8 cellular contexts compared by ENCODE assay signal in genomic region chr5:138068742-138069375, GRCh38. TPM values are rescaled to one million over a fixed set of nuclear protein-coding genes. Genes with fewer than 3 reads are reported as not detected.
DNase-seq lines count a peak whose midpoint lies in the region; ATAC-seq and TF ChIP-seq lines count a peak whose summit lies in the region.

No MANE protein-coding gene starts in this region.

- no peak for ATAC-seq in HG03045 (IDR thresholded peaks at IDR 0.05; ENCODE audit: unreplicated experiment)

- no peaks in the 10 kb centered on the region for H3K4me1 ChIP-seq in parathyroid adenoma
- no peaks in the 10 kb centered on the region for H3K4me1 ChIP-seq in transverse colon

- H3K9me3 ChIP-seq in parathyroid adenoma (ENCODE audit: control insufficient read depth, low read length) (no peaks in the 10 kb centered on the region), transverse colon (no peaks in the 10 kb centered on the region)

- H3K4me2 ChIP-seq in parathyroid adenoma (ENCODE audit: low read length), result no peak overlapping the region

- no peak for TF ChIP-seq POLR2A in transverse colon (IDR thresholded peaks at IDR 0.05)

- TF ChIP-seq EP300 in transverse colon (IDR thresholded peaks at IDR 0.05; ENCODE audit: low read depth), result no peak

- H3K27me3 ChIP-seq in parathyroid adenoma (ENCODE audit: control insufficient read depth, insufficient read depth, low read length) (no peaks in the 10 kb centered on the region), transverse colon (no peaks in the 10 kb centered on the region)

- H3K36me3 ChIP-seq in parathyroid adenoma (ENCODE audit: control insufficient read depth, insufficient read depth, low read length) (no peaks in the 10 kb centered on the region), transverse colon (no peaks in the 10 kb centered on the region)

- in situ Hi-C loops in SK-MEL-5 (cut with HindIII; ENCODE audit: low pct_unique_long_range_greater_than_20kb, low sequenced_read_pairs), result no loop called here
- in situ Hi-C loops in transverse colon (cut with MboI; ENCODE audit: low pct_ligation_motif_present in 1 of 4, low pct_unique_long_range_greater_than_20kb in 1 of 4, low sequenced_read_pairs in 3 of 4), result loop anchor here in 1 of 4 donors (25.0 kb wide), 1 partner anchor 282 kb away; no protein-coding TSS in a partner anchor

- WGBS in transverse colon (ENCODE audit: low coverage in 1 of 2), 2 donors, result 12 to 17% methylated on average over 2 to 6 of the region's 6 CpGs

- DNase-seq in GM04503 (ENCODE audit: low read depth) (peak; percentile 22), LHCN-M2 (ENCODE audit: low read depth) (peak; percentile 65), SK-MEL-5 (ENCODE audit: low read depth, low spot score) (peak; percentile 89), foreskin melanocyte (peak; percentile 70), transverse colon (peak; percentile 83)
- DNase-seq in activated effector memory CD4-positive, alpha-beta T cell treated with Interleukin-2 at 50 U/mL for 16 hours, result peak; percentile 50

- H3K79me2 ChIP-seq in parathyroid adenoma, result no peaks in the 10 kb centered on the region

- intact Hi-C loops in transverse colon (cut with DNase I; ENCODE audit: low total_unique reads), result no loop called here

- H3K4me3 ChIP-seq in parathyroid adenoma (ENCODE audit: low read depth, low read length) (no peak overlapping the region), transverse colon (no peak overlapping the region)

- H3K27ac ChIP-seq in parathyroid adenoma (no peak overlapping the region), transverse colon (no peak overlapping the region)

- peak overlapping the region; percentile 51 for H2AFZ ChIP-seq in parathyroid adenoma

- no peak overlapping the region for H3K9ac ChIP-seq in parathyroid adenoma

- TF ChIP-seq CTCF in parathyroid adenoma (IDR thresholded peaks at IDR 0.05), result peak; percentile 89
- TF ChIP-seq CTCF in transverse colon (IDR thresholded peaks at IDR 0.05), result peak; percentile 64 to 79 (median 73)

RNA-seq across cellular contexts. Expression of gene WNT8A, which starts 15.0 kb away (rescaled TPM):
- not detected in 2 replicates for total RNA-seq in LHCN-M2 (2014; rRNA removed)
- polyA plus RNA-seq in LHCN-M2 (2012), result not detected
- total RNA-seq in SK-MEL-5 (2014; rRNA removed; shearing (Covaris generic)), result not detected in 2 replicates
- polyA plus RNA-seq in SK-MEL-5 (2015; cell fraction: cytosol; rRNA removed), result not detected in 2 replicates
- polyA plus RNA-seq in SK-MEL-5 (2015; cell fraction: nucleus; rRNA removed), result not detected in 2 replicates
- not detected for total RNA-seq in transverse colon

RNA-seq across cellular contexts. Expression of gene FAM13B, which starts 36.0 kb away (rescaled TPM):
- 11.5 and 20.8 TPM in 2 replicates for total RNA-seq in LHCN-M2 (2014; rRNA removed)
- polyA plus RNA-seq in LHCN-M2 (2012), result 9.8 TPM
- 22.7 and 27.3 TPM in 2 replicates for total RNA-seq in SK-MEL-5 (2014; rRNA removed; shearing (Covaris generic))
- polyA plus RNA-seq in SK-MEL-5 (2015; cell fraction: cytosol; rRNA removed), result 18.7 and 33.0 TPM in 2 replicates
- polyA plus RNA-seq in SK-MEL-5 (2015; cell fraction: nucleus; rRNA removed), result 63.9 and 68.0 TPM in 2 replicates
- total RNA-seq in transverse colon, result 10 to 100 TPM; 18.7 to 46.7 (median 23.0) TPM

Comparison
In these comparisons a context has a peak if more than half of its experiments do, and no peak if none do; other contexts are left out.
1. DNase-seq: peak in every context shown above with its lines; median percentile 89 in SK-MEL-5; 83 in transverse colon; 70 in foreskin melanocyte; 65 in LHCN-M2; 50 in activated effector memory CD4-positive, alpha-beta T cell treated with Interleukin-2 at 50 U/mL for 16 hours; 22 in GM04503.